1 cellular context compared by ENCODE assay signal in the genomic region with DNA sequence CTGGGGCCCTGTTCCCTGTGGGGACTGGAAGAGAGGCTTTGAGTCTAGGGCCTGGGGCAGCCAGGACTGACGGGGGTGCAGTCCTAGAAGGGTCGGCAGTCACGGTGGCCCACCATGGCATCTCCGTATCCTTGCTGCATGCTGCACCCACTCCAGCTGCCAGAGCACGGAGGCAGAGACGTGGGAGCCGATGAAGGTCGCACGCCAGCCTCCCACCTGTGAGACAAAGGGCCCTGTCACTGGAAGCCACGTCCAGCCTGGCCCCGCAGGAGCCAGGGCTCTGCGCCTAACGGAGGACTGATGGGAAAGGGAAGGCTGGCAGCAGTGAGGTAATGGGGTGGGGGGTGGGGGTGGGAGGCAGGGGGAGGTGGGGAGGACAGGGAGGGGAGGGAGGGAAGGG.
TF ChIP-seq lines count a peak whose summit lies in the region.

No MANE protein-coding gene starts in this region.

TF ChIP-seq in H1, 55 proteins besides CTCF, POLR2A, EP300 and RAD21:
- no peak for TF ChIP-seq EZH2 (IDR thresholded peaks at IDR 0.05; ENCODE audit: low read depth, low read length, severe bottlenecking)
TF ChIP-seq in H1: peak in this region for 0.
